Comparison of ENCODE assay signal across 25 cellular contexts in genomic region chr2:72010647-72011355, GRCh38.
DNase-seq lines count a peak whose midpoint lies in the region; ATAC-seq, FAIRE-seq and TF ChIP-seq lines count a peak whose summit lies in the region.
"Had no signal": no experiment of that assay in that cellular context is flagged by ENCODE, and none has a peak within 500 bp of the region (broad histone marks: within the 10 kb centered on the region; RNA-seq: fewer than 3 reads in every experiment).

No MANE protein-coding gene starts in this region.

- no peak for TF ChIP-seq EP300 in SK-N-SH (IDR thresholded peaks at IDR 0.05; ENCODE audit: borderline replicate concordance in 1 of 2, low read depth in 1 of 2, low read length in 1 of 2)
- no peak for TF ChIP-seq EP300 in suprapubic skin (IDR thresholded peaks at IDR 0.05)

- TF ChIP-seq CTCF in SK-N-SH (IDR thresholded peaks at IDR 0.05) (no peak), coronary artery (IDR thresholded peaks at IDR 0.05) (no peak), lung (IDR thresholded peaks at IDR 0.05; ENCODE audit: control extremely low read depth, extremely low read depth) (no peak), suprapubic skin (IDR thresholded peaks at IDR 0.05) (no peak)

- DNase-seq in SK-N-SH (peak; percentile 2), coronary artery (ENCODE audit: low spot score) (peak; percentile 66), lung (ENCODE audit: low spot score) (peak; percentile 20), suprapubic skin (ENCODE audit: low spot score in 2 of 2) (peak; percentile 52 to 68), small intestine (no peak), NCI-H2029 (lab: John Stamatoyannopoulos, UW) (no peak)
- DNase-seq: activated CD4-positive, alpha-beta T cell treated with anti-CD3 and anti-CD28 coated beads for 48 hours; activated naive CD4-positive, alpha-beta T cell treated with Interleukin-2 at 50 U/mL for 16 hours; mesenchymal stem cell; NCI-H1048; NCI-H187 treated with DMSO at 0.1 percent for 48 hours; NCI-H524 treated with DMSO at 0.1 percent for 48 hours; NK-92 treated with Interleukin-12 subunit alpha and Interleukin-12 subunit beta, amount 100 ng/mL, for 24 hours; occipital lobe; PC-9; retina; SHP77; stimulated activated CD4-positive, alpha-beta T cell treated with anti-CD3 and anti-CD28 coated beads, Interleukin-2, amount 100 ng/mL, for 48 hours; SW 1271; T-helper 9 cell had no signal

- no peaks in the 10 kb centered on the region for H3K27me3 ChIP-seq in SK-N-SH (ENCODE audit: insufficient read depth)
- no peaks in the 10 kb centered on the region for H3K27me3 ChIP-seq in lung (ENCODE audit: control insufficient read depth, insufficient read depth)
- peaks cover 7% of the 10 kb centered on the region for H3K27me3 ChIP-seq in suprapubic skin
- no peaks in the 10 kb centered on the region for H3K27me3 ChIP-seq in small intestine (ENCODE audit: control insufficient read depth in 2 of 2, insufficient read depth in 2 of 2, low read length in 2 of 2)

- no peaks in the 10 kb centered on the region for H4K20me1 ChIP-seq in SK-N-SH (ENCODE audit: insufficient read depth)

- H3K4me1 ChIP-seq in SK-N-SH (ENCODE audit: control insufficient read depth in 1 of 2, insufficient read depth in 2 of 2, low read depth in 1 of 2, low read length in 1 of 2) (peaks cover 0 to 6% of the 10 kb centered on the region in 2 experiments; a peak in 1 of 4 replicates), lung (ENCODE audit: control insufficient read depth in 2 of 2, insufficient read depth in 2 of 2, low read length in 2 of 2) (no peaks in the 10 kb centered on the region), suprapubic skin (no peaks in the 10 kb centered on the region), small intestine (ENCODE audit: control insufficient read depth in 2 of 2, insufficient read depth in 1 of 2, low read depth in 1 of 2, low read length in 1 of 2) (no peaks in the 10 kb centered on the region)

- H2AFZ ChIP-seq in SK-N-SH (ENCODE audit: low read depth), result no peak overlapping the region
- H2AFZ ChIP-seq: PC-9 had no signal

- H3K27ac ChIP-seq in SK-N-SH (ENCODE audit: low read depth in 2 of 2, low read length in 1 of 2), result no peak overlapping the region
- no peak overlapping the region for H3K27ac ChIP-seq in coronary artery
- no peak overlapping the region for H3K27ac ChIP-seq in lung (ENCODE audit: low read depth in 1 of 2, low read length in 1 of 2)
- H3K27ac ChIP-seq in suprapubic skin, result no peak overlapping the region
- no peak overlapping the region for H3K27ac ChIP-seq in small intestine (ENCODE audit: low read depth in 1 of 2, low read length in 1 of 2)
- H3K27ac ChIP-seq: 22Rv1, epithelial cell of prostate, PC-9, VCaP had no signal

- ATAC-seq in SK-N-SH treated with all-trans-retinoic acid at 6 μM for 48 hours (no peak), lung (ENCODE audit: insufficient read depth, low FRiP score) (no peak), HG03280 (IDR thresholded peaks at IDR 0.05; ENCODE audit: unreplicated experiment) (no peak)

- 45% methylated on average over 13 of the region's 13 CpGs for WGBS in SK-N-SH (ENCODE audit: low lambda C conversion rate)
- 67 to 75% methylated on average over 11 to 13 of the region's 13 CpGs for WGBS in lung, 2 donors
- 85% methylated on average over 13 of the region's 13 CpGs for WGBS in suprapubic skin
- WGBS in small intestine, 3 donors, result 63 to 74% (median 72%) methylated on average over 11 to 13 of the region's 13 CpGs

- H3K4me2 ChIP-seq in SK-N-SH, result no peak overlapping the region
- H3K4me2 ChIP-seq: PC-9 had no signal

- no peak for FAIRE-seq in small intestine (lab: Jason Lieb, UNC)

- CTCF ChIA-PET in SK-N-SH (lab: Yijun Ruan, JAX), result interaction anchor here (0.8 to 1.9 kb wide), 2 partner anchors 139 to 569 kb away, joined by 3 to 6 read pairs; no protein-coding TSS in a partner anchor

- no peaks in the 10 kb centered on the region for H3K79me2 ChIP-seq in SK-N-SH (ENCODE audit: insufficient read depth)

- H3K9me3 ChIP-seq in SK-N-SH (no peaks in the 10 kb centered on the region), lung (ENCODE audit: control insufficient read depth in 2 of 2, insufficient read depth in 1 of 2, low read length in 1 of 2) (no peaks in the 10 kb centered on the region), suprapubic skin (no peaks in the 10 kb centered on the region), small intestine (ENCODE audit: control insufficient read depth, low read depth) (no peaks in the 10 kb centered on the region)

- H3K36me3 ChIP-seq in SK-N-SH (replicated peaks in 1 of 2; ENCODE audit: control insufficient read depth in 1 of 2, insufficient read depth in 2 of 2, low read length in 1 of 2), result no peaks in the 10 kb centered on the region
- no peaks in the 10 kb centered on the region for H3K36me3 ChIP-seq in lung (ENCODE audit: control insufficient read depth in 2 of 2, insufficient read depth in 2 of 2, low read length in 2 of 2)
- H3K36me3 ChIP-seq in suprapubic skin, result no peaks in the 10 kb centered on the region
- no peaks in the 10 kb centered on the region for H3K36me3 ChIP-seq in small intestine (ENCODE audit: control insufficient read depth in 2 of 2, insufficient read depth in 2 of 2, low read length in 2 of 2)

- H3K9ac ChIP-seq in SK-N-SH, result no peak overlapping the region

- H3K4me3 ChIP-seq in SK-N-SH (ENCODE audit: low read depth in 2 of 2, low read length in 1 of 2) (no peak overlapping the region), coronary artery (no peak overlapping the region), lung (no peak overlapping the region), suprapubic skin (no peak overlapping the region), small intestine (ENCODE audit: low read depth in 1 of 2, low read length in 2 of 2) (no peak overlapping the region)
- H3K4me3 ChIP-seq: PC-9 had no signal

- no peaks in the 10 kb centered on the region for H3F3A ChIP-seq in SK-N-SH (replicated peaks; ENCODE audit: insufficient read depth)

- no peak for TF ChIP-seq RAD21 in SK-N-SH (IDR thresholded peaks at IDR 0.05; ENCODE audit: low read length)

- POLR2A ChIA-PET in SK-N-SH (lab: Yijun Ruan, JAX), result no interaction called here

- H3K9me2 ChIP-seq in SK-N-SH, result no peaks in the 10 kb centered on the region

- no peak for TF ChIP-seq POLR2A in suprapubic skin (IDR thresholded peaks at IDR 0.05)

TF ChIP-seq in SK-N-SH, 30 proteins besides CTCF, POLR2A, EP300 and RAD21:
- TF ChIP-seq TAF1 (IDR thresholded peaks at IDR 0.05; ENCODE audit: borderline replicate concordance, low read depth, low read length) (no peak), NRF1 (IDR thresholded peaks at IDR 0.05; ENCODE audit: low read depth, low read length) (no peak), ELF1 (IDR thresholded peaks at IDR 0.05) (no peak), EZH2phosphoT487 (IDR thresholded peaks at IDR 0.05; ENCODE audit: borderline replicate concordance, low read depth) (no peak), CHD2 (IDR thresholded peaks at IDR 0.05; ENCODE audit: low read length, partially characterized antibody) (no peak), RFX5 (IDR thresholded peaks at IDR 0.05; ENCODE audit: low read length) (no peak), GABPA (IDR thresholded peaks at IDR 0.05; ENCODE audit: low read depth) (no peak), SIN3A (IDR thresholded peaks at IDR 0.05; ENCODE audit: borderline replicate concordance, low read depth, low read length) (no peak), SMC3 (IDR thresholded peaks at IDR 0.05; ENCODE audit: low read depth, low read length) (no peak), TCF12 (IDR thresholded peaks at IDR 0.05) (no peak), RCOR1 (IDR thresholded peaks at IDR 0.05; ENCODE audit: low read length) (no peak), FOSL2 (IDR thresholded peaks at IDR 0.05; ENCODE audit: borderline replicate concordance, low read depth) (no peak)

TF ChIP-seq in SK-N-SH treated with all-trans-retinoic acid at 6 μM for 48 hours, 23 proteins besides CTCF, POLR2A, EP300 and RAD21:
- TF ChIP-seq SNAI2 (CRISPR knock-in tag; IDR thresholded peaks at IDR 0.05) (no peak), PATZ1 (CRISPR knock-in tag; IDR thresholded peaks at IDR 0.05; ENCODE audit: borderline replicate concordance) (no peak), BACH2 (CRISPR knock-in tag; IDR thresholded peaks at IDR 0.05; ENCODE audit: borderline replicate concordance) (no peak), ZNF8 (CRISPR knock-in tag; IDR thresholded peaks at IDR 0.05) (no peak), ZNF565 (CRISPR knock-in tag; conservative IDR thresholded peaks at IDR 0.05; ENCODE audit: low read depth) (no peak), OSR1 (CRISPR knock-in tag; IDR thresholded peaks at IDR 0.05) (no peak), CREB5 (CRISPR knock-in tag; IDR thresholded peaks at IDR 0.05; ENCODE audit: low read depth) (no peak)

Comparison
In these comparisons a context has a peak if more than half of its experiments do, and no peak if none do; other contexts are left out.
1. DNase-seq: peak in SK-N-SH (single experiment), coronary artery (single experiment), lung (single experiment) and suprapubic skin (2 of 2); none in small intestine (single experiment) and NCI-H2029 (single experiment).